Comparison of ENCODE assay signal across 24 cellular contexts in the genomic region with DNA sequence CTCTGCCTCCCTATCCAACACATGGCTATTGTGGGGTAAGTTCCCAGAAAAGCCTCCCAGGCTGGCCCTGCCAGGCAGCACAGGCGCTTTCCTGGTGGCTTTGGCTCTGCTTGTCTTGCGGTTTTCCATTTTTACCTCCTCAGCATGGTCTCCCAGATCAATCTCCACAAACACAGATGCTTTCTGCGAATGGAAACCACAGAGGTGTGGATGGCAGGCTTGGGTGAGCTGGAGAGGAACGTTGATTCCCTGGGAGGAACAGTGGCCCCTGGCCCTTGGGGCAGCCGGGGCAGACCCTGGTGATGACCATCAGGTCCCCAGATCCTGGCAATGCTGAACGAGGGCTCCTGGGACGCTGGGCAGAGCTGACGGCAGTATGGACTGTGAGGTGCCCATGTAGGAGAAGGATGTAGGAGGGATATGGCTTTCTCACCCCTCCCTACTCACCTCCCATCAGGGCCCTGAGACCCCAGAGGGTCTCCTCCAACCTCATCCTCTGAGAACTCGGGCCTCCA. TPM values are rescaled to one million over a fixed set of nuclear protein-coding genes. Genes with fewer than 3 reads are reported as not detected.
DNase-seq lines count a peak whose midpoint lies in the region; ATAC-seq, FAIRE-seq and TF ChIP-seq lines count a peak whose summit lies in the region.
"Had no signal": no experiment of that assay in that cellular context is flagged by ENCODE, and none has a peak within 500 bp of the region (broad histone marks: within the 10 kb centered on the region; RNA-seq: fewer than 3 reads in every experiment).

No MANE protein-coding gene starts in this region.

- H3K27ac ChIP-seq in pancreas (peak overlapping the region; percentile 36 to 97 (median 74)), aorta (ENCODE audit: low read depth in 1 of 2, low read length in 2 of 2) (no peak overlapping the region)
- H3K27ac ChIP-seq: BLaER1 had no signal

- H3K4me3 ChIP-seq in pancreas = no peak overlapping the region
- no peak overlapping the region for H3K4me3 ChIP-seq in aorta (ENCODE audit: low read length in 2 of 2)
- H3K4me3 ChIP-seq: BLaER1, GM12878, K562, MG63 had no signal

- H3K4me1 ChIP-seq in pancreas (peaks cover 25 to 40% (median 39%) of the 10 kb centered on the region in 3 donors), aorta (ENCODE audit: control insufficient read depth in 1 of 2, insufficient read depth in 2 of 2, low read length in 2 of 2) (no peaks in the 10 kb centered on the region)
- H3K4me1 ChIP-seq: BLaER1 had no signal

- no peaks in the 10 kb centered on the region for H3K27me3 Mint-ChIP-seq in natural killer cell treated with Interleukin-12 subunit alpha and Interleukin-12 subunit beta and Interleukin-15 and Interleukin-18, amount 100 ng/mL, for 72 hours
- H3K27me3 Mint-ChIP-seq in natural killer cell (ENCODE audit: low read depth in 2 of 2) (no peaks in the 10 kb centered on the region), glutamatergic neuron (ENCODE audit: unreplicated experiment) (peaks cover 4% of the 10 kb centered on the region)
- H3K27me3 Mint-ChIP-seq: CD4-positive, alpha-beta memory T cell had no signal

- 95 to 97% methylated on average over 9 of the region's 9 CpGs for WGBS in pancreas, 2 donors
- 96 to 97% methylated on average over 9 of the region's 9 CpGs for WGBS in aorta, 2 donors

- no peaks in the 10 kb centered on the region for H3K9me3 ChIP-seq in pancreas
- H3K9me3 ChIP-seq in aorta (ENCODE audit: control insufficient read depth, low read length) = no peaks in the 10 kb centered on the region
- H3K9me3 ChIP-seq: MG63 had no signal

- no peaks in the 10 kb centered on the region for H3K4me1 Mint-ChIP-seq in natural killer cell treated with Interleukin-12 subunit alpha and Interleukin-12 subunit beta and Interleukin-15 and Interleukin-18, amount 100 ng/mL, for 72 hours (ENCODE audit: low read depth in 2 of 2)
- H3K4me1 Mint-ChIP-seq in natural killer cell (no peaks in the 10 kb centered on the region), glutamatergic neuron (ENCODE audit: low read depth, unreplicated experiment) (no peaks in the 10 kb centered on the region)
- H3K4me1 Mint-ChIP-seq: CD4-positive, alpha-beta memory T cell had no signal

- H3K27me3 ChIP-seq in pancreas (no peaks in the 10 kb centered on the region), aorta (ENCODE audit: control insufficient read depth in 1 of 2, insufficient read depth in 2 of 2, low read length in 1 of 2) (no peaks in the 10 kb centered on the region)
- H3K27me3 ChIP-seq: BLaER1, MG63 had no signal

- no peaks in the 10 kb centered on the region for H3K9me3 Mint-ChIP-seq in natural killer cell treated with Interleukin-12 subunit alpha and Interleukin-12 subunit beta and Interleukin-15 and Interleukin-18, amount 100 ng/mL, for 72 hours
- H3K9me3 Mint-ChIP-seq in natural killer cell (no peaks in the 10 kb centered on the region), glutamatergic neuron (ENCODE audit: unreplicated experiment) (peaks cover 3% of the 10 kb centered on the region)

- no peak for ATAC-seq in natural killer cell treated with Interleukin-12 subunit alpha and Interleukin-12 subunit beta and Interleukin-15 and Interleukin-18, amount 100 ng/mL, for 72 hours
- ATAC-seq in natural killer cell = no peak
- ATAC-seq in pancreas = no peak
- no peak for ATAC-seq in aorta (ENCODE audit: low FRiP score)
- no peak for ATAC-seq in GM18519 (IDR thresholded peaks at IDR 0.05; ENCODE audit: low FRiP score, unreplicated experiment)
- ATAC-seq: GM12878, K562 had no signal

- no peak overlapping the region for H3K4me3 Mint-ChIP-seq in natural killer cell treated with Interleukin-12 subunit alpha and Interleukin-12 subunit beta and Interleukin-15 and Interleukin-18, amount 100 ng/mL, for 72 hours
- H3K4me3 Mint-ChIP-seq in natural killer cell = no peak overlapping the region
- H3K4me3 Mint-ChIP-seq in glutamatergic neuron (ENCODE audit: unreplicated experiment) = no peak overlapping the region
- H3K4me3 Mint-ChIP-seq: CD4-positive, alpha-beta memory T cell; H9; HFFc6 had no signal

- DNase-seq in natural killer cell treated with Interleukin-12 subunit alpha and Interleukin-12 subunit beta and Interleukin-15 and Interleukin-18, amount 100 ng/mL, for 72 hours (ENCODE audit: low spot score) = peak; percentile 38
- DNase-seq in natural killer cell (no peak), glutamatergic neuron (peak; percentile 6), pancreas (peak in 3 of 6 donors; percentile 42 to 67 (median 46)), aorta (peak; percentile 26 to 31), SKM-1 (lab: John Stamatoyannopoulos, UW; ENCODE audit: unreplicated experiment) (no peak), NCI-H510A treated with DMSO at 0.1 percent for 48 hours (lab: John Stamatoyannopoulos, UW) (no peak)
- DNase-seq: CD4-positive, alpha-beta memory T cell; DND-41; H9; HFFc6; MG63; NCI-H1417; NCI-H1694 treated with DMSO at 0.1 percent for 48 hours; NCI-H2081 treated with DMSO at 0.1 percent for 48 hours; NCI-H2171 treated with DMSO at 0.1 percent for 48 hours; NCI-H526; OCI-M1; SHP77 had no signal

- no peak overlapping the region for H3K27ac Mint-ChIP-seq in natural killer cell treated with Interleukin-12 subunit alpha and Interleukin-12 subunit beta and Interleukin-15 and Interleukin-18, amount 100 ng/mL, for 72 hours
- H3K27ac Mint-ChIP-seq in natural killer cell = no peak overlapping the region
- H3K27ac Mint-ChIP-seq in glutamatergic neuron (ENCODE audit: unreplicated experiment) = no peak overlapping the region
- H3K27ac Mint-ChIP-seq: H9, HFFc6 had no signal

- no peaks in the 10 kb centered on the region for H3K36me3 Mint-ChIP-seq in natural killer cell treated with Interleukin-12 subunit alpha and Interleukin-12 subunit beta and Interleukin-15 and Interleukin-18, amount 100 ng/mL, for 72 hours
- no peaks in the 10 kb centered on the region for H3K36me3 Mint-ChIP-seq in natural killer cell
- H3K36me3 Mint-ChIP-seq in glutamatergic neuron (ENCODE audit: unreplicated experiment) = no peaks in the 10 kb centered on the region

- FAIRE-seq in pancreas (lab: Jason Lieb, UNC) = no peak
- FAIRE-seq: GM12878, K562, RCC 7860 had no signal

- intact Hi-C loops in natural killer cell (cut with micrococcal nuclease) = no loop called here
- intact Hi-C loops in pancreas (cut with DNase I) = no loop called here
- intact Hi-C loops in aorta (cut with DNase I) = no loop called here

- TF ChIP-seq CTCF in natural killer cell (IDR thresholded peaks at IDR 0.05) (no peak), glutamatergic neuron (IDR thresholded peaks at IDR 0.05; ENCODE audit: partially characterized antibody, unreplicated experiment) (no peak), pancreas (IDR thresholded peaks at IDR 0.05) (no peak)

- H3K36me3 ChIP-seq in pancreas (no peaks in the 10 kb centered on the region), aorta (ENCODE audit: control insufficient read depth in 1 of 2, insufficient read depth in 2 of 2, low read length in 1 of 2) (no peaks in the 10 kb centered on the region)

RNA-seq across cellular contexts. Expression of a gene that starts 6.6 kb away (rescaled TPM):
- total RNA-seq in natural killer cell treated with Interleukin-12 subunit alpha and Interleukin-12 subunit beta and Interleukin-15 and Interleukin-18, amount 100 ng/mL, for 72 hours = 1 to 10 TPM in 1 of 2 donors, under 1 TPM in 1; 0.64 to 1.4 TPM
- total RNA-seq in natural killer cell (10 to 100 TPM; 21.1 to 23.9 (median 23.5) TPM), glutamatergic neuron (ENCODE audit: unreplicated experiment) (0.71 TPM), pancreas (10 to 100 TPM in 4 of 6 donors, 1 to 10 TPM in 2; 5.2 to 23.1 (median 10.6) TPM), aorta (1 to 10 TPM; 2.1 to 3.5 TPM)
- polyA plus RNA-seq in pancreas (10 to 100 TPM in 1 of 2 donors, 1 to 10 TPM in 1; 2.9 to 12.0 TPM), aorta (under 1 TPM; 0.13 to 0.43 TPM)

Comparison
In these comparisons a context has a peak if more than half of its experiments do, and no peak if none do; other contexts are left out.
1. DNase-seq: peak in natural killer cell treated with Interleukin-12 subunit alpha and Interleukin-12 subunit beta and Interleukin-15 and Interleukin-18, amount 100 ng/mL, for 72 hours (single experiment), glutamatergic neuron (single experiment) and aorta (2 of 2); none in natural killer cell (single experiment), SKM-1 (single experiment) and NCI-H510A treated with DMSO at 0.1 percent for 48 hours (single experiment).
2. H3K27ac ChIP-seq: peak in pancreas (4 of 4); none in aorta (0 of 2).